Comparison of ENCODE assay signal across 25 cellular contexts in genomic region chr4:179124419-179124818, GRCh38.
"Had no signal": no experiment of that assay in that cellular context is flagged by ENCODE, and none has a peak within 500 bp of the region (broad histone marks: within the 10 kb centered on the region; RNA-seq: fewer than 3 reads in every experiment).

No MANE protein-coding gene starts in this region.

- H3K4me2 ChIP-seq: hepatocyte, neural progenitor cell had no signal

- H3K27ac Mint-ChIP-seq: naive thymus-derived CD4-positive, alpha-beta T cell; nephron; neural progenitor cell; stimulated activated effector memory CD8-positive, alpha-beta T cell treated with anti-CD3 and anti-CD28 coated beads, Interleukin-12 subunit alpha, Interleukin-12 subunit beta, amount 100 ng/mL, for 72 hours; type B pancreatic cell had no signal

- H3K9me3 Mint-ChIP-seq: nephron, neural progenitor cell, type B pancreatic cell had no signal

- H3K36me3 Mint-ChIP-seq: neural progenitor cell; stimulated activated effector memory CD8-positive, alpha-beta T cell treated with anti-CD3 and anti-CD28 coated beads, Interleukin-12 subunit alpha, Interleukin-12 subunit beta, amount 100 ng/mL, for 72 hours; type B pancreatic cell had no signal

- DNase-seq: dermis blood vessel endothelial cell; effector memory CD4-positive, alpha-beta T cell; heart left ventricle; mesenchymal stem cell; midbrain; naive thymus-derived CD4-positive, alpha-beta T cell; nucleus accumbens; stimulated activated CD4-positive, alpha-beta T cell treated with anti-CD3 and anti-CD28 coated beads, Interleukin-2, amount 100 ng/mL, for 24 hours; stimulated activated CD4-positive, alpha-beta T cell treated with anti-CD3 and anti-CD28 coated beads, Interleukin-4, amount 100 ng/mL, for 24 hours; stimulated activated naive CD4-positive, alpha-beta T cell treated with Interleukin-2 at 50 U/mL for 16 hours; stomach; thyroid gland had no signal

- H3K4me3 ChIP-seq: coronary artery, esophagus muscularis mucosa, gastroesophageal sphincter, heart left ventricle, hepatocyte, neural progenitor cell, prostate gland, right atrium auricular region, stomach, thyroid gland had no signal

- H3K9me3 ChIP-seq: esophagus muscularis mucosa, gastroesophageal sphincter, heart left ventricle, prostate gland, right atrium auricular region, stomach, thyroid gland had no signal

- H3K4me1 ChIP-seq: esophagus muscularis mucosa, foreskin keratinocyte, gastroesophageal sphincter, heart left ventricle, neural progenitor cell, prostate gland, right atrium auricular region, stomach, thyroid gland had no signal

- H3K27ac ChIP-seq: coronary artery, esophagus muscularis mucosa, foreskin keratinocyte, gastroesophageal sphincter, heart left ventricle, hepatocyte, neural progenitor cell, prostate gland, right atrium auricular region, stomach, thyroid gland had no signal

- H3K4me3 Mint-ChIP-seq: naive thymus-derived CD4-positive, alpha-beta T cell; nephron; neural progenitor cell; stimulated activated effector memory CD8-positive, alpha-beta T cell treated with anti-CD3 and anti-CD28 coated beads, Interleukin-12 subunit alpha, Interleukin-12 subunit beta, amount 100 ng/mL, for 72 hours; type B pancreatic cell had no signal

- H3K9ac ChIP-seq: neural progenitor cell had no signal

- H3K27me3 ChIP-seq: esophagus muscularis mucosa, foreskin keratinocyte, gastroesophageal sphincter, heart left ventricle, hepatocyte, neural progenitor cell, right atrium auricular region, stomach, thyroid gland had no signal

- H3K4me1 Mint-ChIP-seq: naive thymus-derived CD4-positive, alpha-beta T cell; nephron; stimulated activated effector memory CD8-positive, alpha-beta T cell treated with anti-CD3 and anti-CD28 coated beads, Interleukin-12 subunit alpha, Interleukin-12 subunit beta, amount 100 ng/mL, for 72 hours had no signal

- H3K27me3 Mint-ChIP-seq: naive thymus-derived CD4-positive, alpha-beta T cell; type B pancreatic cell had no signal

- H2AFZ ChIP-seq: hepatocyte, neural progenitor cell had no signal

- H3K36me3 ChIP-seq: esophagus muscularis mucosa, gastroesophageal sphincter, heart left ventricle, neural progenitor cell, prostate gland, right atrium auricular region, stomach, thyroid gland had no signal

- ATAC-seq: foreskin keratinocyte; gastroesophageal sphincter; heart left ventricle; left lobe of liver; naive thymus-derived CD4-positive, alpha-beta T cell; sciatic nerve; stimulated activated effector memory CD8-positive, alpha-beta T cell treated with anti-CD3 and anti-CD28 coated beads, Interleukin-12 subunit alpha, Interleukin-12 subunit beta, amount 100 ng/mL, for 72 hours had no signal

- H3K79me2 ChIP-seq: hepatocyte had no signal
